2 cellular contexts compared by ENCODE assay signal in genomic region chr4:89000844-89001360, GRCh38.
TF ChIP-seq lines count a peak whose summit lies in the region.

No MANE protein-coding gene starts in this region.

TF ChIP-seq in HEK293, 187 proteins besides CTCF, POLR2A, EP300 and RAD21 (continued from another document and continues in another):
- TF ChIP-seq ZNF501 (tag by site-specific recombination; IDR thresholded peaks at IDR 0.05) (no peak), ZNF366 (tag by site-specific recombination; conservative IDR thresholded peaks at IDR 0.05) (peak; percentile 11; the same call in 1 of the 2 replicates), ZNF274 (IDR thresholded peaks at IDR 0.05; ENCODE audit: low read length) (no peak), ZNF274 (tag by site-specific recombination; IDR thresholded peaks at IDR 0.05; ENCODE audit: borderline replicate concordance) (no peak), ZNF768 (tag by site-specific recombination; IDR thresholded peaks at IDR 0.05) (no peak), ZNF214 (tag by site-specific recombination; IDR thresholded peaks at IDR 0.05; ENCODE audit: borderline replicate concordance) (no peak), ZNF658 (tag by site-specific recombination; IDR thresholded peaks at IDR 0.05) (no peak), ZBTB11 (tag by site-specific recombination; conservative IDR thresholded peaks at IDR 0.05; ENCODE audit: low read depth) (no peak), ZBTB21 (tag by site-specific recombination; IDR thresholded peaks at IDR 0.05) (peak; percentile 67; the same call in 1 of the 2 replicates), IKZF3 (tag by site-specific recombination; IDR thresholded peaks at IDR 0.05) (peak; percentile 58; the same call in 1 of the 2 replicates), ZFP41 (tag by site-specific recombination; IDR thresholded peaks at IDR 0.05; ENCODE audit: borderline replicate concordance) (no peak), ZNF791 (tag by site-specific recombination; IDR thresholded peaks at IDR 0.05) (no peak), ZNF571 (tag by site-specific recombination; IDR thresholded peaks at IDR 0.05) (no peak), ZNF664 (tag by site-specific recombination; IDR thresholded peaks at IDR 0.05) (peak; percentile 99), SETDB1 (IDR thresholded peaks at IDR 0.05; ENCODE audit: insufficient read length, low read length) (peak; percentile 16), ZNF76 (tag by site-specific recombination; IDR thresholded peaks at IDR 0.05; ENCODE audit: borderline replicate concordance, low read depth) (no peak), ZNF37A (tag by site-specific recombination; IDR thresholded peaks at IDR 0.05) (no peak), ZNF558 (tag by site-specific recombination; IDR thresholded peaks at IDR 0.05) (no peak), ZNF843 (tag by site-specific recombination; IDR thresholded peaks at IDR 0.05) (no peak), PRDM1 (tag by site-specific recombination; IDR thresholded peaks at IDR 0.05) (0 out of 2 replicates have a peak, but pooled peaks have one; percentile 20), ZNF248 (tag by site-specific recombination; IDR thresholded peaks at IDR 0.05) (no peak), ZNF544 (tag by site-specific recombination; IDR thresholded peaks at IDR 0.05) (no peak), ZNF146 (tag by site-specific recombination; IDR thresholded peaks at IDR 0.05) (no peak), ZNF19 (tag by site-specific recombination; IDR thresholded peaks at IDR 0.05; ENCODE audit: low read depth) (no peak), ZNF600 (tag by site-specific recombination; IDR thresholded peaks at IDR 0.05) (0 out of 2 replicates have a peak, but pooled peaks have one; percentile 7), ZNF561 (tag by site-specific recombination; IDR thresholded peaks at IDR 0.05; ENCODE audit: borderline replicate concordance) (0 out of 2 replicates have a peak, but pooled peaks have one; percentile 29), MEIS1 (CRISPR knock-in tag; IDR thresholded peaks at IDR 0.05; ENCODE audit: borderline replicate concordance) (no peak), ZFP3 (tag by site-specific recombination; IDR thresholded peaks at IDR 0.05; ENCODE audit: low read depth) (no peak), ZBTB7A (tag by site-specific recombination; IDR thresholded peaks at IDR 0.05; ENCODE audit: low read depth) (no peak), ZNF473 (tag by site-specific recombination; IDR thresholded peaks at IDR 0.05) (no peak), ZFP37 (tag by site-specific recombination; IDR thresholded peaks at IDR 0.05) (peak; percentile 88; the same call in 1 of the 2 replicates), ZNF654 (tag by site-specific recombination; IDR thresholded peaks at IDR 0.05; ENCODE audit: low read depth) (no peak)
- TF ChIP-seq, protein P1, sequence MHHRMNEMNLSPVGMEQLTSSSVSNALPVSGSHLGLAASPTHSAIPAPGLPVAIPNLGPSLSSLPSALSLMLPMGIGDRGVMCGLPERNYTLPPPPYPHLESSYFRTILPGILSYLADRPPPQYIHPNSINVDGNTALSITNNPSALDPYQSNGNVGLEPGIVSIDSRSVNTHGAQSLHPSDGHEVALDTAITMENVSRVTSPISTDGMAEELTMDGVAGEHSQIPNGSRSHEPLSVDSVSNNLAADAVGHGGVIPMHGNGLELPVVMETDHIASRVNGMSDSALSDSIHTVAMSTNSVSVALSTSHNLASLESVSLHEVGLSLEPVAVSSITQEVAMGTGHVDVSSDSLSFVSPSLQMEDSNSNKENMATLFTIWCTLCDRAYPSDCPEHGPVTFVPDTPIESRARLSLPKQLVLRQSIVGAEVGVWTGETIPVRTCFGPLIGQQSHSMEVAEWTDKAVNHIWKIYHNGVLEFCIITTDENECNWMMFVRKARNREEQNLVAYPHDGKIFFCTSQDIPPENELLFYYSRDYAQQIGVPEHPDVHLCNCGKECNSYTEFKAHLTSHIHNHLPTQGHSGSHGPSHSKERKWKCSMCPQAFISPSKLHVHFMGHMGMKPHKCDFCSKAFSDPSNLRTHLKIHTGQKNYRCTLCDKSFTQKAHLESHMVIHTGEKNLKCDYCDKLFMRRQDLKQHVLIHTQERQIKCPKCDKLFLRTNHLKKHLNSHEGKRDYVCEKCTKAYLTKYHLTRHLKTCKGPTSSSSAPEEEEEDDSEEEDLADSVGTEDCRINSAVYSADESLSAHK (tag by site-specific recombination; IDR thresholded peaks at IDR 0.05) = 0 out of 2 replicates have a peak, but pooled peaks have one; percentile 15

TF ChIP-seq in GM23338, 12 proteins besides CTCF, POLR2A, EP300 and RAD21 (continued from another document):
- TF ChIP-seq ZNF462 (CRISPR knock-in tag; IDR thresholded peaks at IDR 0.05) = no peak
- no peak for TF ChIP-seq EZH2 (IDR thresholded peaks at IDR 0.05; ENCODE audit: low read depth, unreplicated experiment)
TF ChIP-seq in GM23338: peak in this region for 0.
